Comparison of ENCODE assay signal across 9 cellular contexts in genomic region chr14:68952544-68953535, GRCh38. TPM values are rescaled to one million over a fixed set of nuclear protein-coding genes. Genes with fewer than 3 reads are reported as not detected.
DNase-seq lines count a peak whose midpoint lies in the region; ATAC-seq, FAIRE-seq and TF ChIP-seq lines count a peak whose summit lies in the region.
"Had no signal": no experiment of that assay in that cellular context is flagged by ENCODE, and none has a peak within 500 bp of the region (broad histone marks: within the 10 kb centered on the region; RNA-seq: fewer than 3 reads in every experiment).

No MANE protein-coding gene starts in this region.

- H3K4me1 Mint-ChIP-seq in activated T-cell treated with anti-CD3 and anti-CD28 coated beads, Interleukin-2, amount 50 U/mL, for 72 hours (ENCODE audit: low read depth), result peaks cover 88% of the 10 kb centered on the region

- H3K36me3 ChIP-seq in mammary epithelial cell (ENCODE audit: insufficient read depth, low read length) (peaks cover 12% of the 10 kb centered on the region), mesodermal cell (ENCODE audit: control insufficient read depth, insufficient read depth, low read length) (peaks cover 75% of the 10 kb centered on the region)
- H3K36me3 ChIP-seq: pancreas had no signal

- no TSS peak for BruUV-seq in mammary epithelial cell (replicated peaks; lab: Mats Ljungman, UMichigan)

- peak overlapping the region; percentile 39 for H3K4me2 ChIP-seq in mammary epithelial cell (ENCODE audit: insufficient read depth, low read depth, low read length)

- CTCF ChIA-PET in mammary epithelial cell (lab: Charles Lee; ENCODE audit: low non-redundant PET), result interaction anchor here (0.5 to 1.0 kb wide), 3 partner anchors 11 to 246 kb away, joined by 3 to 6 read pairs (median 5); no protein-coding TSS in a partner anchor

- intact Hi-C loops in mammary epithelial cell (cut with micrococcal nuclease), result no loop called here

- H3K9ac ChIP-seq in mammary epithelial cell (ENCODE audit: insufficient read depth, low read length), result peak overlapping the region; percentile 47

- H3K36me3 Mint-ChIP-seq in activated T-cell treated with anti-CD3 and anti-CD28 coated beads, Interleukin-2, amount 50 U/mL, for 72 hours (ENCODE audit: insufficient read depth in 2 of 2), result peaks cover 0 to 4% of the 10 kb centered on the region in 2 donors

- no peak overlapping the region for H2AFZ ChIP-seq in mammary epithelial cell (ENCODE audit: low read depth, low read length)

- H3K4me3 ChIP-seq in mammary epithelial cell (replicated peaks in 1 of 3; ENCODE audit: insufficient read depth in 1 of 3, low read depth in 2 of 3, low read length in 3 of 3) (peak overlapping the region in 1 of 3 experiments; percentile 12), mesodermal cell (ENCODE audit: extremely low read depth, insufficient read depth, low read length, poor library complexity, severe bottlenecking) (no peak overlapping the region)
- H3K4me3 ChIP-seq: pancreas had no signal

- peak in 1 of 2 donors; percentile 22 for DNase-seq in activated T-cell treated with anti-CD3 and anti-CD28 coated beads, Interleukin-2, amount 50 U/mL, for 72 hours
- DNase-seq in activated T-cell treated with anti-CD3 and anti-CD28 coated beads, Interleukin-2, amount 50 U/mL, for 1 hour, result no peak
- no peak for DNase-seq in mammary epithelial cell
- DNase-seq in urothelium cell line (ENCODE audit: low spot score), result no peak
- DNase-seq in AML-193 (lab: John Stamatoyannopoulos, UW), result no peak

- peak overlapping the region; percentile 27 for H3K27ac Mint-ChIP-seq in activated T-cell treated with anti-CD3 and anti-CD28 coated beads, Interleukin-2, amount 50 U/mL, for 72 hours

- H3K79me2 ChIP-seq in mammary epithelial cell (ENCODE audit: insufficient read depth, low read length), result peaks cover 98% of the 10 kb centered on the region

- H3K4me1 ChIP-seq in mammary epithelial cell (ENCODE audit: insufficient read depth, low read length) (peaks cover 95% of the 10 kb centered on the region), mesodermal cell (ENCODE audit: control insufficient read depth, insufficient read depth, low read length, poor library complexity, severe bottlenecking) (peaks cover 83% of the 10 kb centered on the region)

- in situ Hi-C loops in mammary epithelial cell (cut with MboI; ENCODE audit: low sequenced_read_pairs in 2 of 2), result no loop called here

- H4K20me1 ChIP-seq in mammary epithelial cell (ENCODE audit: insufficient read depth, low read length), result no peaks in the 10 kb centered on the region

- no peaks in the 10 kb centered on the region for H3K27me3 Mint-ChIP-seq in activated T-cell treated with anti-CD3 and anti-CD28 coated beads, Interleukin-2, amount 50 U/mL, for 72 hours (ENCODE audit: low read depth)

- peak; percentile 46 for FAIRE-seq in urothelium cell line (lab: Jason Lieb, UNC)
- FAIRE-seq: pancreas had no signal

- ATAC-seq in activated T-cell treated with anti-CD3 and anti-CD28 coated beads, Interleukin-2, amount 50 U/mL, for 72 hours (replicated peaks in 1 of 2), result peak; percentile 55 to 74
- no peak for ATAC-seq in HG02973 (IDR thresholded peaks at IDR 0.05; ENCODE audit: unreplicated experiment)
- no peak for ATAC-seq in HG03108 (IDR thresholded peaks at IDR 0.05; ENCODE audit: unreplicated experiment)

- H3K27me3 ChIP-seq in mammary epithelial cell (ENCODE audit: insufficient read depth, low read length), result no peaks in the 10 kb centered on the region
- H3K27me3 ChIP-seq: pancreas had no signal

- H3K27ac ChIP-seq in mammary epithelial cell (ENCODE audit: insufficient read depth, low read depth, low read length) (peak overlapping the region; percentile 88), mesodermal cell (ENCODE audit: low read depth, low read length, severe bottlenecking) (peak overlapping the region; percentile 82)

- dilution Hi-C loops in mammary epithelial cell (cut with HindIII; ENCODE audit: low sequenced_read_pairs), result no loop called here

- H3K9me3 ChIP-seq in mammary epithelial cell (replicated peaks; ENCODE audit: insufficient read depth, low read length), result no peaks in the 10 kb centered on the region
- H3K9me3 ChIP-seq in mesodermal cell (ENCODE audit: control insufficient read depth, low read length), result no peaks in the 10 kb centered on the region
- H3K9me3 ChIP-seq: pancreas had no signal

- TF ChIP-seq CTCF in mammary epithelial cell (conservative IDR thresholded peaks at IDR 0.05 in 1 of 2, IDR thresholded peaks at IDR 0.05 in 1 of 2; ENCODE audit: extremely low read depth in 1 of 2, insufficient read depth in 1 of 2, low read depth in 1 of 2, low read length in 2 of 2), result no peak

- no peaks in the 10 kb centered on the region for H3K9me3 Mint-ChIP-seq in activated T-cell treated with anti-CD3 and anti-CD28 coated beads, Interleukin-2, amount 50 U/mL, for 72 hours

- 23% methylated on average over 12 of the region's 16 CpGs for WGBS in mammary epithelial cell (ENCODE audit: low coverage, missing lambda C conversion rate)
- 85 to 87% methylated on average over 10 to 13 of the region's 16 CpGs for WGBS in mesodermal cell (ENCODE audit: insufficient coverage in 2 of 2), 2 experiments

- peak overlapping the region; percentile 51 to 80 for H3K4me3 Mint-ChIP-seq in activated T-cell treated with anti-CD3 and anti-CD28 coated beads, Interleukin-2, amount 50 U/mL, for 72 hours

RNA-seq across cellular contexts. Expression of gene ACTN1, which starts 26.3 kb away (rescaled TPM):
- total RNA-seq in activated T-cell treated with anti-CD3 and anti-CD28 coated beads, Interleukin-2, amount 50 U/mL, for 72 hours, result 10 to 100 TPM; 42.6 to 50.7 TPM
- 1,000 to 10,000 TPM in 1 of 2 donors, 100 to 1,000 TPM in 1; 841 to 1,322 TPM for total RNA-seq in mammary epithelial cell
- 813 TPM for polyA plus RNA-seq in mammary epithelial cell
- 1,325 TPM for polyA minus RNA-seq in mammary epithelial cell
- polyA plus RNA-seq in mesodermal cell (2013, experiment 1 of 2), result 357 TPM
- polyA plus RNA-seq in mesodermal cell (2013, experiment 2 of 2), result 310 TPM

Comparison
In these comparisons a context has a peak if more than half of its experiments do, and no peak if none do; other contexts are left out.
1. ATAC-seq: peak in activated T-cell treated with anti-CD3 and anti-CD28 coated beads, Interleukin-2, amount 50 U/mL, for 72 hours (2 of 2); none in HG02973 (single experiment) and HG03108 (single experiment).
2. RNA of gene ACTN1, which starts 26.3 kb away (total RNA-seq): 841 to 1,322 TPM in mammary epithelial cell; 42.6 to 50.7 TPM in activated T-cell treated with anti-CD3 and anti-CD28 coated beads, Interleukin-2, amount 50 U/mL, for 72 hours; every median in the first group is over 10 times any median in the second.